Comparison of ENCODE assay signal across 14 cellular contexts in the genomic region with DNA sequence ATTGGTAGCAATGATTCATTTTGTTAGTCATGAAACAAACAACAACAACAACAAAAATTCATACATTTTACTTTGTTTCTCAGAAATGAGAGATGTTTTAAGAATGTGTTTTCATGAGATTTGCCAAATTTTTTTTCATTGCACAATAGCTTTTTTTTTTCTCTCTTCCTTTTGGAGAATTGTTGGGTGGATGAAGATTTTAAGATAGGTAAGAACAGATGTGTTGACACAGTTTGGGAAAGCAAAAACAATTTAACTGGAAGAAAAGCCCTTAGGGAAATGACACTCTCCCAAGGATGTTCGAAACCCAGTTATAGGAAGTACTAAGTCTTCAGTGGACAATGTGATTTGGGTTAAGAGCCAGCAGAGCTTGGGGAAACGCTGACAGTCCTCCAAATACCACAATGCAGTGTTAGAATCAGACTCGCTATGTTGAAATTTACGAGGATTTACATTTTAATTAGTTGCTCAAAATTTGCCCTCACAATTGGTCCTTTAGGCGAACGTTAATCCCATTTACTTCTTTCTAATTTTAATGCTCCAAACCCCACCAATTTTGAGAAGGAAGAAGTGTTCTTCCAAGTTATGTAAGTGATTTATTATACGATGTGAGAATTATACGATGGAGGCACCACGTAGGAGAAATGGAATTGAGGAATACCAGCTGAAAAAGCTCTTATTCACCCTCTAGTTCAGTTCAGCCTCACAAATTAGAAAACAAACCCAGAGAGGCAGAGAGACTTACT.
DNase-seq lines count a peak whose midpoint lies in the region; ATAC-seq and TF ChIP-seq lines count a peak whose summit lies in the region.
"Had no signal": no experiment of that assay in that cellular context is flagged by ENCODE, and none has a peak within 500 bp of the region (broad histone marks: within the 10 kb centered on the region; RNA-seq: fewer than 3 reads in every experiment).

No MANE protein-coding gene starts in this region.

- H3K9me3 ChIP-seq in SK-N-MC (ENCODE audit: low read depth, low read length), result no peaks in the 10 kb centered on the region

- no peaks in the 10 kb centered on the region for H3K36me3 Mint-ChIP-seq in nephron progenitor cell (ENCODE audit: low read depth)

- 0 out of 2 replicates have a peak overlapping the region, but pooled peaks have one; percentile 33 for H3K4me3 ChIP-seq in SK-N-MC
- no peak overlapping the region for H3K4me3 ChIP-seq in fibroblast of villous mesenchyme (ENCODE audit: low read depth, low read length)
- H3K4me3 ChIP-seq: PC-9 had no signal

- H3K9me3 Mint-ChIP-seq in nephron progenitor cell, result no peaks in the 10 kb centered on the region
- H3K9me3 Mint-ChIP-seq: naive thymus-derived CD8-positive, alpha-beta T cell had no signal

- no peak overlapping the region for H3K27ac ChIP-seq in SK-N-MC
- H3K27ac ChIP-seq: foreskin keratinocyte, PC-9, WERI-Rb-1 had no signal

- H3K4me1 Mint-ChIP-seq in nephron progenitor cell, result peaks cover 14% of the 10 kb centered on the region

- no peak overlapping the region for H3K27ac Mint-ChIP-seq in nephron progenitor cell
- H3K27ac Mint-ChIP-seq: naive thymus-derived CD8-positive, alpha-beta T cell had no signal

- H3K36me3 ChIP-seq in SK-N-MC (ENCODE audit: insufficient read depth, low read length), result no peaks in the 10 kb centered on the region
- H3K36me3 ChIP-seq: WERI-Rb-1 had no signal

- ATAC-seq in GM19035 (IDR thresholded peaks at IDR 0.05; ENCODE audit: unreplicated experiment) (no peak), HG03139 (IDR thresholded peaks at IDR 0.05; ENCODE audit: unreplicated experiment) (no peak)
- ATAC-seq: foreskin keratinocyte; naive thymus-derived CD8-positive, alpha-beta T cell had no signal

- H3K27me3 Mint-ChIP-seq in nephron progenitor cell (ENCODE audit: low read depth, poor library complexity), result peaks cover 33% of the 10 kb centered on the region

- no peak overlapping the region for H3K4me3 Mint-ChIP-seq in nephron progenitor cell
- H3K4me3 Mint-ChIP-seq: naive thymus-derived CD8-positive, alpha-beta T cell had no signal

- H3K9ac ChIP-seq in SK-N-MC (ENCODE audit: insufficient read length), result no peak overlapping the region

- TF ChIP-seq CTCF in fibroblast of villous mesenchyme (IDR thresholded peaks at IDR 0.05; ENCODE audit: insufficient read depth, low read depth, low read length) (no peak), nephron progenitor cell (IDR thresholded peaks at IDR 0.05) (no peak)

- peak; percentile 13 for DNase-seq in AG08395 (ENCODE audit: low spot score)
- DNase-seq in HCEC 1CT, result peak; percentile 57
- DNase-seq in SK-N-MC (ENCODE audit: low read depth, low spot score), result no peak
- peak; percentile 69 for DNase-seq in fibroblast of villous mesenchyme (ENCODE audit: low read depth)
- DNase-seq in SHP77 treated with DMSO at 0.1 percent for 48 hours (lab: John Stamatoyannopoulos, UW), result no peak
- DNase-seq in nephron progenitor cell, result no peak
- DNase-seq: activated effector memory CD4-positive, alpha-beta T cell treated with anti-CD3 and anti-CD28 coated beads, Interleukin-2, amount 50 U/mL, for 16 hours; foreskin keratinocyte; naive thymus-derived CD8-positive, alpha-beta T cell; NCI-H1105; WERI-Rb-1 had no signal

Comparison
In these comparisons a context has a peak if more than half of its experiments do, and no peak if none do; other contexts are left out.
1. DNase-seq: peak in AG08395 (single experiment), HCEC 1CT (single experiment) and fibroblast of villous mesenchyme (single experiment); none in SK-N-MC (single experiment), SHP77 treated with DMSO at 0.1 percent for 48 hours (single experiment) and nephron progenitor cell (single experiment).